Comparison of ENCODE assay signal across 1 cellular context in the genomic region with DNA sequence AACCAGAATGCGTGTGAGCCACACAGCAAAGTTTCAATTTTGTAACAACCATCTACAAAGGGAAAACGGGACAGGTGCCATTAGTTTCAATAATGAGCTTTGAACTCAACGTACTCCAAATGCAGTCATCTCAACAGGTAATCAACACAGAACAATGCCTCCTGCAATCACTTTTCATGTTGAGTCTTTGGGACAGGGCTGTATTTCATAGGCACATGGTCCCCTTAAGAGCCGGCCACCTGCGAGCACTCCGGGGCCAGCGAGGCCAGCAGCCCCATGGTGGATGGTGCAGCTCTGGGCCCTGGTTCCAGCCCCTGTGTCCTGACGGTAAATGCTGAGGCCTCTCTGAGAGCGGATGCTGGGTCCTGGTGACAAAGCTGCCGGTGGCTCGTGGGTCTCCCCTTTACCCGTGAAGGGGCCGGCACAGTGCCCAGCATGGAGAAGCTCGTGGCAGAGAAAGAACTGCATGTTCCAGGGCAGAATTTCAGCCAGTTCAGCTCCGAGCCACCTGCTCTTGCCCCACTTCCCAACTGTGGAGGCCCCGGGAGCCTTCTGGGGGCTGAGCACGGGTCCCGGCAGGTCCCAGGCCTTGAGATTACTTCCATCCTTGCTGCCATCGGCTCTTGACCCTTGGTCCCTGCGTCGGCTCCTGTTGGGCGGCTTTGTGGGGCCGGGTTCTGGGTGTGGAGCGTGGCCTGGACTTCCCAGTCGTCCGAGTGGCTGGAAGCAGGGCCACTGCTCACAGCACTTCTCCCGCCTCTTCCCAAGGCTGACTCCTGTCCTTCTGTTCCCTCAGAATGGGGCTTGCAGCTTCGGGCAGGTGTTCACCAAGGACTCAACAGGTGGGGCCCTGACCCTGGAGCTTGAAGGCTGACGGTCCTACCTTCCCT.
TF ChIP-seq lines count a peak whose summit lies in the region.

No MANE protein-coding gene starts in this region.

TF ChIP-seq in HepG2, 621 proteins besides CTCF, POLR2A, EP300 and RAD21 (continues in another document):
- TF ChIP-seq, protein P1, sequence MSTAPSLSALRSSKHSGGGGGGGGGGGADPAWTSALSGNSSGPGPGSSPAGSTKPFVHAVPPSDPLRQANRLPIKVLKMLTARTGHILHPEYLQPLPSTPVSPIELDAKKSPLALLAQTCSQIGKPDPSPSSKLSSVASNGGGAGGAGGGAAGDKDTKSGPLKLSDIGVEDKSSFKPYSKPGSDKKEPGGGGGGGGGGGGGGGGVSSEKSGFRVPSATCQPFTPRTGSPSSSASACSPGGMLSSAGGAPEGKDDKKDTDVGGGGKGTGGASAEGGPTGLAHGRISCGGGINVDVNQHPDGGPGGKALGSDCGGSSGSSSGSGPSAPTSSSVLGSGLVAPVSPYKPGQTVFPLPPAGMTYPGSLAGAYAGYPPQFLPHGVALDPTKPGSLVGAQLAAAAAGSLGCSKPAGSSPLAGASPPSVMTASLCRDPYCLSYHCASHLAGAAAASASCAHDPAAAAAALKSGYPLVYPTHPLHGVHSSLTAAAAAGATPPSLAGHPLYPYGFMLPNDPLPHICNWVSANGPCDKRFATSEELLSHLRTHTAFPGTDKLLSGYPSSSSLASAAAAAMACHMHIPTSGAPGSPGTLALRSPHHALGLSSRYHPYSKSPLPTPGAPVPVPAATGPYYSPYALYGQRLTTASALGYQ (CRISPR knock-in tag; IDR thresholded peaks at IDR 0.05) = no peak
- TF ChIP-seq, protein P2, sequence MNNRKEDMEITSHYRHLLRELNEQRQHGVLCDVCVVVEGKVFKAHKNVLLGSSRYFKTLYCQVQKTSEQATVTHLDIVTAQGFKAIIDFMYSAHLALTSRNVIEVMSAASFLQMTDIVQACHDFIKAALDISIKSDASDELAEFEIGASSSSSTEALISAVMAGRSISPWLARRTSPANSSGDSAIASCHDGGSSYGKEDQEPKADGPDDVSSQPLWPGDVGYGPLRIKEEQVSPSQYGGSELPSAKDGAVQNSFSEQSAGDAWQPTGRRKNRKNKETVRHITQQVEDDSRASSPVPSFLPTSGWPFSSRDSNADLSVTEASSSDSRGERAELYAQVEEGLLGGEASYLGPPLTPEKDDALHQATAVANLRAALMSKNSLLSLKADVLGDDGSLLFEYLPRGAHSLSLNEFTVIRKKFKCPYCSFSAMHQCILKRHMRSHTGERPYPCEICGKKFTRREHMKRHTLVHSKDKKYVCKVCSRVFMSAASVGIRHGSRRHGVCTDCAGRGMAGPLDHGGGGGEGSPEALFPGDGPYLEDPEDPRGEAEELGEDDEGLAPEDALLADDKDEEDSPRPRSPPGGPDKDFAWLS (CRISPR knock-in tag; IDR thresholded peaks at IDR 0.05; ENCODE audit: borderline replicate concordance) = no peak
- TF ChIP-seq BCL6 (CRISPR knock-in tag; IDR thresholded peaks at IDR 0.05) (no peak), PHF8 (CRISPR knock-in tag; IDR thresholded peaks at IDR 0.05) (no peak), ZNF598 (CRISPR knock-in tag; IDR thresholded peaks at IDR 0.05; ENCODE audit: borderline replicate concordance) (no peak), ZNF614 (CRISPR knock-in tag; IDR thresholded peaks at IDR 0.05; ENCODE audit: borderline replicate concordance) (no peak), JARID2 (CRISPR knock-in tag; IDR thresholded peaks at IDR 0.05; ENCODE audit: insufficient replicate concordance) (no peak), TBX2 (CRISPR knock-in tag; IDR thresholded peaks at IDR 0.05; ENCODE audit: borderline replicate concordance) (no peak), SRSF9 (IDR thresholded peaks at IDR 0.05; ENCODE audit: borderline replicate concordance, insufficient read depth, low read depth, low read length, poor library complexity, severe bottlenecking) (no peak), STAG1 (CRISPR knock-in tag; IDR thresholded peaks at IDR 0.05) (no peak), PAXIP1 (CRISPR knock-in tag; conservative IDR thresholded peaks at IDR 0.05) (peak; percentile 16; the same call in 1 of the 2 replicates), ZBTB8A (CRISPR knock-in tag; IDR thresholded peaks at IDR 0.05; ENCODE audit: borderline replicate concordance, low read depth) (no peak), ZBTB3 (CRISPR knock-in tag; IDR thresholded peaks at IDR 0.05; ENCODE audit: borderline replicate concordance, low read depth) (no peak), CCAR2 (optimal IDR thresholded peaks at IDR 0.05; ENCODE audit: low read depth, low read length) (no peak), HCFC1 (IDR thresholded peaks at IDR 0.05; ENCODE audit: low read depth, low read length) (no peak), ZFP91 (CRISPR knock-in tag; IDR thresholded peaks at IDR 0.05; ENCODE audit: borderline replicate concordance) (peak; percentile 63; the same call in 1 of the 2 replicates), ZNF451 (CRISPR knock-in tag; IDR thresholded peaks at IDR 0.05) (no peak), RARA (CRISPR knock-in tag; IDR thresholded peaks at IDR 0.05) (no peak), ELF4 (CRISPR knock-in tag; IDR thresholded peaks at IDR 0.05; ENCODE audit: borderline replicate concordance) (no peak), ZNF232 (CRISPR knock-in tag; IDR thresholded peaks at IDR 0.05; ENCODE audit: borderline replicate concordance) (no peak), HHEX (CRISPR knock-in tag; IDR thresholded peaks at IDR 0.05) (no peak), KDM5B (CRISPR knock-in tag; IDR thresholded peaks at IDR 0.05; ENCODE audit: borderline replicate concordance) (peak; percentile 20; the same call in 1 of the 2 replicates), THRA (CRISPR knock-in tag; IDR thresholded peaks at IDR 0.05; ENCODE audit: borderline replicate concordance) (no peak), TP53 (CRISPR knock-in tag; conservative IDR thresholded peaks at IDR 0.05) (no peak), ZNF430 (CRISPR knock-in tag; IDR thresholded peaks at IDR 0.05) (no peak), KIAA2018 (CRISPR knock-in tag; IDR thresholded peaks at IDR 0.05; ENCODE audit: borderline replicate concordance) (no peak), SMYD3 (CRISPR knock-in tag; IDR thresholded peaks at IDR 0.05) (no peak), SCMH1 (CRISPR knock-in tag; IDR thresholded peaks at IDR 0.05; ENCODE audit: borderline replicate concordance) (no peak), SAFB2 (CRISPR knock-in tag; IDR thresholded peaks at IDR 0.05; ENCODE audit: borderline replicate concordance, low read depth) (no peak), SMAD3 (CRISPR knock-in tag; IDR thresholded peaks at IDR 0.05) (no peak)
- TF ChIP-seq, protein P3, sequence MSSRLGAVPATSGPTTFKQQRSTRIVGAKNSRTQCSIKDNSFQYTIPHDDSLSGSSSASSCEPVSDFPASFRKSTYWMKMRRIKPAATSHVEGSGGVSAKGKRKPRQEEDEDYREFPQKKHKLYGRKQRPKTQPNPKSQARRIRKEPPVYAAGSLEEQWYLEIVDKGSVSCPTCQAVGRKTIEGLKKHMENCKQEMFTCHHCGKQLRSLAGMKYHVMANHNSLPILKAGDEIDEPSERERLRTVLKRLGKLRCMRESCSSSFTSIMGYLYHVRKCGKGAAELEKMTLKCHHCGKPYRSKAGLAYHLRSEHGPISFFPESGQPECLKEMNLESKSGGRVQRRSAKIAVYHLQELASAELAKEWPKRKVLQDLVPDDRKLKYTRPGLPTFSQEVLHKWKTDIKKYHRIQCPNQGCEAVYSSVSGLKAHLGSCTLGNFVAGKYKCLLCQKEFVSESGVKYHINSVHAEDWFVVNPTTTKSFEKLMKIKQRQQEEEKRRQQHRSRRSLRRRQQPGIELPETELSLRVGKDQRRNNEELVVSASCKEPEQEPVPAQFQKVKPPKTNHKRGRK (CRISPR knock-in tag; IDR thresholded peaks at IDR 0.05) = no peak
- TF ChIP-seq, protein P4, sequence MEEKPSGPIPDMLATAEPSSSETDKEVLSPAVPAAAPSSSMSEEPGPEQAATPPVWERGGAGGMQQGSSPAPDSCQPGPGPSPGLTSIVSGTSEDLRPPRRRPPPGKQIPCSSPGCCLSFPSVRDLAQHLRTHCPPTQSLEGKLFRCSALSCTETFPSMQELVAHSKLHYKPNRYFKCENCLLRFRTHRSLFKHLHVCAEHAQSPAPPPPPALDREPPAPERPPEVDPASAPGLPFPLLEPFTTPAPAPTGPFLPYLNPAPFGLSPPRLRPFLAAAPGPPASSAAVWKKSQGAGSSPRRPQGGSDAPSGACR (CRISPR knock-in tag; IDR thresholded peaks at IDR 0.05) = no peak
